Comparison of ENCODE assay signal across 11 cellular contexts in genomic region chr1:33045246-33045645, GRCh38. TPM values are rescaled to one million over a fixed set of nuclear protein-coding genes. Genes with fewer than 3 reads are reported as not detected.
DNase-seq lines count a peak whose midpoint lies in the region; ATAC-seq, FAIRE-seq and TF ChIP-seq lines count a peak whose summit lies in the region.
"Had no signal": no experiment of that assay in that cellular context is flagged by ENCODE, and none has a peak within 500 bp of the region (broad histone marks: within the 10 kb centered on the region; RNA-seq: fewer than 3 reads in every experiment).

No MANE protein-coding gene starts in this region.

- H3K79me2 ChIP-seq in GM12878 (ENCODE audit: control insufficient read depth, insufficient read depth, low read length), result no peaks in the 10 kb centered on the region

- TF ChIP-seq POLR2A in GM12878 (IDR thresholded peaks at IDR 0.05; ENCODE audit: low read depth, low read length), result no peak

- H3K9ac ChIP-seq in GM12878 (ENCODE audit: control insufficient read depth, insufficient read depth, low read length), result no peak overlapping the region
- H3K9ac ChIP-seq: BLaER1 had no signal

- BruUV-seq in GM12878 (replicated peaks; lab: Mats Ljungman, UMichigan), result no TSS peak

- TF ChIP-seq RAD21 in GM12878 (IDR thresholded peaks at IDR 0.05; ENCODE audit: insufficient read depth, low read depth, low read length), result no peak

- no peaks in the 10 kb centered on the region for H4K20me1 ChIP-seq in GM12878 (ENCODE audit: control insufficient read depth, insufficient read depth)
- H4K20me1 ChIP-seq: BLaER1 had no signal

- ATAC-seq in GM12878, result peak; percentile 87
- ATAC-seq in mucosa of descending colon, result peak; percentile 90
- ATAC-seq in GM21723 (IDR thresholded peaks at IDR 0.05; ENCODE audit: unreplicated experiment), result no peak

- intact Hi-C loops in CD14-positive monocyte (cut with micrococcal nuclease), result no loop called here
- intact Hi-C loops in GM12878 (cut with micrococcal nuclease; ENCODE audit: unreplicated experiment), result no loop called here
- intact Hi-C loops in mucosa of descending colon (cut with DNase I, micrococcal nuclease), result no loop called here

- H3K4me1 ChIP-seq in GM12878 (ENCODE audit: control insufficient read depth, insufficient read depth, low read length), result no peaks in the 10 kb centered on the region
- H3K4me1 ChIP-seq in mucosa of descending colon (ENCODE audit: low read depth), result no peaks in the 10 kb centered on the region

- POLR2A ChIA-PET in GM12878 (lab: Charles Lee), result no interaction called here

- no peaks in the 10 kb centered on the region for H3K36me3 Mint-ChIP-seq in CD14-positive monocyte

- in situ Hi-C loops in GM12878 (cut with MboI), result no loop called here

- no peak overlapping the region for H2AFZ ChIP-seq in GM12878 (ENCODE audit: control insufficient read depth, low read depth, low read length)

- H3K9me3 ChIP-seq in GM12878 (replicated peaks; ENCODE audit: control insufficient read depth, insufficient read depth, low read length), result no peaks in the 10 kb centered on the region
- H3K9me3 ChIP-seq in mucosa of descending colon, result no peaks in the 10 kb centered on the region
- H3K9me3 ChIP-seq: sigmoid colon had no signal

- no peak for TF ChIP-seq EP300 in GM12878 (IDR thresholded peaks at IDR 0.05; ENCODE audit: borderline replicate concordance in 1 of 2, control insufficient read depth in 1 of 2, low read depth in 2 of 2, low read length in 2 of 2)

- no peak overlapping the region for H3K4me2 ChIP-seq in GM12878 (ENCODE audit: control insufficient read depth, insufficient read depth)
- H3K4me2 ChIP-seq: BLaER1 had no signal

- no peaks in the 10 kb centered on the region for H3K27me3 ChIP-seq in HL-60 (ENCODE audit: insufficient read depth, poor library complexity, severe bottlenecking)
- H3K27me3 ChIP-seq in GM12878 (replicated peaks in 1 of 2; ENCODE audit: control insufficient read depth in 2 of 2, insufficient read depth in 2 of 2, low read length in 1 of 2), result no peaks in the 10 kb centered on the region; a peak in 1 of 4 replicates
- H3K27me3 ChIP-seq: BLaER1, sigmoid colon had no signal

- H3K36me3 ChIP-seq in GM12878 (ENCODE audit: control insufficient read depth in 2 of 2, insufficient read depth in 2 of 2, low read length in 1 of 2) (no peaks in the 10 kb centered on the region), mucosa of descending colon (ENCODE audit: low read depth) (no peaks in the 10 kb centered on the region)
- H3K36me3 ChIP-seq: BLaER1, sigmoid colon had no signal

- peak overlapping the region; percentile 27 to 78 (median 47) for H3K27ac Mint-ChIP-seq in CD14-positive monocyte

- H3K27me3 Mint-ChIP-seq in CD14-positive monocyte (ENCODE audit: low read depth in 3 of 3), result peaks cover 0 to 3% (median 2%) of the 10 kb centered on the region in 3 donors

- WGBS in GM12878 (ENCODE audit: insufficient coverage, insufficient replicate concordance, low lambda C conversion rate, missing lambda C conversion rate), result 4% methylated on average over 2 of the region's 2 CpGs

- peaks cover 39% of the 10 kb centered on the region for H3K4me1 Mint-ChIP-seq in CD14-positive monocyte

- H3K27ac ChIP-seq in HL-60 (replicated peaks), result peak overlapping the region; percentile 45
- H3K27ac ChIP-seq in GM12878 (ENCODE audit: control insufficient read depth, insufficient read depth), result no peak overlapping the region
- H3K27ac ChIP-seq: BLaER1, sigmoid colon had no signal

- CTCF ChIA-PET in GM12878 (lab: Yijun Ruan, JAX), result interaction anchor here (1.9 kb wide), 1 partner anchor 10 kb away, joined by 8 read pairs; no protein-coding TSS in a partner anchor

- H3K4me3 ChIP-seq in HL-60 (replicated peaks; ENCODE audit: insufficient read depth, low read length) (no peak overlapping the region), GM12878 (no peak overlapping the region), mucosa of descending colon (no peak overlapping the region)
- H3K4me3 ChIP-seq: BLaER1, sigmoid colon had no signal

- FAIRE-seq in GM12878 (lab: Jason Lieb, UNC), result no peak

- H3K4me3 Mint-ChIP-seq in CD14-positive monocyte, result no peak overlapping the region

- DNase-seq in CD14-positive monocyte (ENCODE audit: low spot score), result no peak
- DNase-seq in HL-60 (ENCODE audit: low read depth in 1 of 2, low spot score in 1 of 2), result peak in 1 of 2 experiments; percentile 45
- DNase-seq in GM12878 (ENCODE audit: low read depth, low spot score), result no peak
- DNase-seq in mucosa of descending colon, result peak; percentile 73 to 76 (median 74)
- no peak for DNase-seq in NCI-H69 (lab: John Stamatoyannopoulos, UW)
- DNase-seq in activated CD4-positive, alpha-beta T cell treated with anti-CD3 and anti-CD28 coated beads, Interleukin-2, amount 50 U/mL, for 1 hour, result no peak
- no peak for DNase-seq in DMS153 treated with DMSO at 0.1 percent for 48 hours (lab: John Stamatoyannopoulos, UW; ENCODE audit: unreplicated experiment)
- DNase-seq: activated CD8-positive, alpha-beta memory T cell treated with anti-CD3 and anti-CD28 coated beads, Interleukin-2, amount 50 U/mL, for 48 hours; sigmoid colon had no signal

- RAD21 ChIA-PET in GM12878 (lab: Charles Lee; ENCODE audit: unreplicated experiment), result interaction anchor here (0.5 kb wide), 1 partner anchor 107 kb away, joined by 3 read pairs; no protein-coding TSS in a partner anchor

- TF ChIP-seq CTCF in CD14-positive monocyte (IDR thresholded peaks at IDR 0.05) (no peak), HL-60 (IDR thresholded peaks at IDR 0.05; ENCODE audit: insufficient read depth, low read length) (no peak), GM12878 (IDR thresholded peaks at IDR 0.05 in 2 of 3, conservative IDR thresholded peaks at IDR 0.05 in 1 of 3; ENCODE audit: control insufficient read depth in 2 of 3, extremely low read depth in 1 of 3, insufficient read depth in 1 of 3, low read depth in 3 of 3, low read length in 3 of 3) (no peak), mucosa of descending colon (IDR thresholded peaks at IDR 0.05) (no peak)

- H3K9me3 Mint-ChIP-seq in CD14-positive monocyte, result peaks cover 0 to 2% (median 0%) of the 10 kb centered on the region in 7 donors

- SMC1A ChIA-PET in GM12878 (lab: Charles Lee; ENCODE audit: uncharacterized antibody, unreplicated experiment), result no interaction called here

TF ChIP-seq in GM12878, 131 proteins besides CTCF, POLR2A, EP300 and RAD21:
- TF ChIP-seq USF1 (IDR thresholded peaks at IDR 0.05; ENCODE audit: borderline replicate concordance, extremely low read length, insufficient read depth, low read depth, low read length), result peak; percentile 78
- peak; percentile 65; the same call in 1 of the 2 replicates for TF ChIP-seq RAD51 (IDR thresholded peaks at IDR 0.05)
- TF ChIP-seq SIX5 (IDR thresholded peaks at IDR 0.05; ENCODE audit: low read depth, low read length, severe bottlenecking), result no peak
- peak in 1 of 2 experiments; percentile 26; a peak in 1 of 4 replicates for TF ChIP-seq BHLHE40 (IDR thresholded peaks at IDR 0.05; ENCODE audit: borderline replicate concordance in 1 of 2, low read depth in 2 of 2, low read length in 1 of 2)
- TF ChIP-seq CREB1 (IDR thresholded peaks at IDR 0.05; ENCODE audit: low read depth), result no peak

RNA-seq across cellular contexts. Expression of gene AK2, which starts 8.6 kb away (rescaled TPM):
- 100 to 1,000 TPM; 162 to 180 TPM for polyA plus RNA-seq in CD14-positive monocyte
- 424 and 447 TPM in 2 replicates for total RNA-seq in GM12878 (2013; cell fraction: nucleolus; rRNA removed)
- total RNA-seq in GM12878 (2014; rRNA removed), result 191 and 229 TPM in 2 replicates
- total RNA-seq in GM12878 (2014; rRNA removed; fragmentation: Illumina TruSeq; extraction: Trizol), result 284 and 290 TPM in 2 replicates
- 272 and 290 TPM in 2 replicates for total RNA-seq in GM12878 (2021)
- polyA plus RNA-seq in GM12878 (2011; ENCODE audit: low read depth), result 86.3 TPM
- polyA plus RNA-seq in GM12878 (2011; rRNA removed), result 415 and 485 TPM in 2 replicates
- 398 and 633 TPM in 2 replicates for polyA plus RNA-seq in GM12878 (2011; cell fraction: cytosol; rRNA removed)
- 263 and 302 TPM in 2 replicates for polyA plus RNA-seq in GM12878 (2011; cell fraction: nucleus; rRNA removed)
- polyA plus RNA-seq in GM12878 (2012), result 170 and 192 TPM in 2 replicates
- 500 and 533 TPM in 2 replicates for polyA plus RNA-seq in GM12878 (2014; fragmentation: Illumina TruSeq; extraction: Trizol)
- polyA plus RNA-seq in GM12878 (2014; fragmentation: Nextera tagmentation; extraction: Ambion mirVana), result 10 to 100 TPM; 52.3 to 80.3 TPM
- polyA plus RNA-seq in GM12878 (2014; rRNA removed), result 248 and 259 TPM in 2 replicates
- 100 to 1,000 TPM; 347 to 359 TPM for polyA plus RNA-seq in GM12878 (2016; fragmentation: Nextera tagmentation; extraction: Ambion mirVana)
- 119 and 142 TPM in 2 replicates for polyA minus RNA-seq in GM12878 (2011; rRNA and poly(A)+ RNA removed)
- polyA minus RNA-seq in GM12878 (2011; cell fraction: cytosol; rRNA and poly(A)+ RNA removed), result 81.6 and 83.8 TPM in 2 replicates
- 73.0 and 82.6 TPM in 2 replicates for polyA minus RNA-seq in GM12878 (2011; cell fraction: nucleus; rRNA and poly(A)+ RNA removed)
- 100 to 1,000 TPM; 147 to 228 (median 186) TPM for total RNA-seq in mucosa of descending colon

RNA-seq across cellular contexts. Expression of gene AZIN2, which starts 35.7 kb away (rescaled TPM):
- polyA plus RNA-seq in CD14-positive monocyte (under 1 TPM in 1 of 2 donors, not detected in 1; 0.89 TPM), GM12878 (2011; rRNA removed) (0.04 and 0.14 TPM in 2 replicates), GM12878 (2014; fragmentation: Illumina TruSeq; extraction: Trizol) (0.03 and 0.12 TPM in 2 replicates), GM12878 (2014; fragmentation: Nextera tagmentation; extraction: Ambion mirVana) (under 1 TPM; 0.02 to 0.05 TPM), GM12878 (2014; rRNA removed) (0.15 and 0.52 TPM in 2 replicates), GM12878 (2016; fragmentation: Nextera tagmentation; extraction: Ambion mirVana) (under 1 TPM; 0.33 to 0.35 TPM)
- total RNA-seq in GM12878 (2013; cell fraction: nucleolus; rRNA removed), result 0.69 and 0.88 TPM in 2 replicates
- total RNA-seq in GM12878 (2014; rRNA removed) (0.16 and 0.85 TPM in 2 replicates), GM12878 (2014; rRNA removed; fragmentation: Illumina TruSeq; extraction: Trizol) (0.31 TPM in 1 of 2 replicates, not detected in the other), GM12878 (2021) (0.19 and 0.31 TPM in 2 replicates), mucosa of descending colon (10 to 100 TPM; 13.8 to 36.5 (median 19.0) TPM)
- 2.5 TPM for polyA plus RNA-seq in GM12878 (2011; ENCODE audit: low read depth)
- 0.18 and 0.22 TPM in 2 replicates for polyA plus RNA-seq in GM12878 (2011; cell fraction: cytosol; rRNA removed)
- polyA plus RNA-seq in GM12878 (2011; cell fraction: nucleus; rRNA removed), result 0.25 and 0.44 TPM in 2 replicates
- 0.34 and 0.55 TPM in 2 replicates for polyA plus RNA-seq in GM12878 (2012)
- 0.15 TPM in 1 of 2 replicates, not detected in the other for polyA minus RNA-seq in GM12878 (2011; rRNA and poly(A)+ RNA removed)
- polyA minus RNA-seq in GM12878 (2011; cell fraction: cytosol; rRNA and poly(A)+ RNA removed), result not detected in 2 replicates
- polyA minus RNA-seq in GM12878 (2011; cell fraction: nucleus; rRNA and poly(A)+ RNA removed), result 0.36 and 0.86 TPM in 2 replicates

Comparison
In these comparisons a context has a peak if more than half of its experiments do, and no peak if none do; other contexts are left out.
1. DNase-seq: peak in mucosa of descending colon (3 of 3); none in CD14-positive monocyte (single experiment), GM12878 (single experiment), NCI-H69 (single experiment), activated CD4-positive, alpha-beta T cell treated with anti-CD3 and anti-CD28 coated beads, Interleukin-2, amount 50 U/mL, for 1 hour (single experiment) and DMS153 treated with DMSO at 0.1 percent for 48 hours (single experiment).
2. RNA of gene AZIN2, which starts 35.7 kb away (total RNA-seq): 13.8 to 36.5 TPM in mucosa of descending colon; 0.16 to 0.88 TPM in GM12878; every median in the first group is over 4 times any median in the second.